ENCODE assay signal across 7 cellular contexts in the genomic region with DNA sequence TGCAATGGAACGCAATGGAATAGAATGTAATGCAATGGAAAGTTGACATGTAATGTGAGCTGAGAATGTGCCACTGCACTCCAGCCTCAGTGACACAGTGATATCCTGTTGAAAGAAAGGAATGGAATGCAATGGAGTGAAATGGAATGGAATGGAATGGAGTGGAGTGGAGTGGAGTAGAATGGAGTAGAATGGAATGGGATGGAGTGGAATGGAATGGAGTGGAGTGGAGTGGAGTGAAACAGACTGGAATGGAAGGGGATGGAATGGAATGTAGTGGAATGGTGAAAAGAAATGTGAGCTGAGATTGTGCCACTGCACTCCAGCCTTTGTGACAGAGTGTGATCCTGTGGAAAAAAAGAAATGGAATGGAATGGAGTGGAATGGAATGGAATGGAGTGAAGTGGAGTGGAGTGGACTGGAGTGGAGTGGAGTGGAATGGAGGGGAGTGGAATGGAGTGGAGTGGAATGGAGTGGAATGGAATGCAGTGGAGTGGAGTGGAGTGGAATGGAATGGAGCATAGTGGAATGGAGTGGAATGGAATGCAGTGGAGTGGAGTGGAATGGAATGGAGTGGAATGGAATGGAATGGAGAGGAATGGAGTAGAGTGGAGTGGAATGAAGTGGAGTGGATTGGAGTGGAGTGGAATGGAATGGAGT.
DNase-seq lines count a peak whose midpoint lies in the region; ATAC-seq and TF ChIP-seq lines count a peak whose summit lies in the region.
"Not testable (repeated sequence)": the region's sequence is repeated elsewhere in the genome, so short reads cannot be mapped to it uniquely, and the experiment has no call there.

No MANE protein-coding gene starts in this region.

- WGBS in gastroesophageal sphincter (ENCODE audit: low coverage in 1 of 2), 2 donors = 31 to 36% methylated on average over 1 of the region's 1 CpG
- WGBS in right lobe of liver (ENCODE audit: insufficient coverage, low coverage, low lambda C conversion rate, missing lambda C conversion rate) = 32% methylated on average over 1 of the region's 1 CpG

- not testable (repeated sequence) for H3K27ac ChIP-seq in gastroesophageal sphincter; right lobe of liver; subcutaneous abdominal adipose tissue (ENCODE audit: low read depth, low read length)

- not testable (repeated sequence) for TF ChIP-seq CTCF in gastroesophageal sphincter (IDR thresholded peaks at IDR 0.05); right lobe of liver (IDR thresholded peaks at IDR 0.05)

- ATAC-seq in HG02642 (IDR thresholded peaks at IDR 0.05; ENCODE audit: poor library complexity, unreplicated experiment) = peak; percentile 42
- peak; percentile 33 for ATAC-seq in central memory CD8-positive, alpha-beta T cell (replicated peaks; ENCODE audit: extremely low read depth, poor library complexity, severe bottlenecking)
- peak; percentile 48 for ATAC-seq in gastroesophageal sphincter
- ATAC-seq in left ventricle myocardium superior = peak; percentile 48
- ATAC-seq in right lobe of liver = peak in 3 of 4 donors; percentile 30 to 64 (median 48)
- peak; percentile 56 to 57 for ATAC-seq in natural killer cell treated with Interleukin-12 subunit alpha and Interleukin-12 subunit beta and Interleukin-15 and Interleukin-18, amount 100 ng/mL, for 72 hours

- not testable (repeated sequence) for H3K4me3 Mint-ChIP-seq in central memory CD8-positive, alpha-beta T cell; natural killer cell treated with Interleukin-12 subunit alpha and Interleukin-12 subunit beta and Interleukin-15 and Interleukin-18, amount 100 ng/mL, for 72 hours

- not testable (repeated sequence) for H3K36me3 Mint-ChIP-seq in central memory CD8-positive, alpha-beta T cell (ENCODE audit: insufficient read depth)
- peaks cover 47% of the 10 kb centered on the region for H3K36me3 Mint-ChIP-seq in natural killer cell treated with Interleukin-12 subunit alpha and Interleukin-12 subunit beta and Interleukin-15 and Interleukin-18, amount 100 ng/mL, for 72 hours

- peaks cover 43% of the 10 kb centered on the region for H3K9me3 Mint-ChIP-seq in central memory CD8-positive, alpha-beta T cell
- peaks cover 46% of the 10 kb centered on the region for H3K9me3 Mint-ChIP-seq in natural killer cell treated with Interleukin-12 subunit alpha and Interleukin-12 subunit beta and Interleukin-15 and Interleukin-18, amount 100 ng/mL, for 72 hours

- not testable (repeated sequence) for TF ChIP-seq POLR2A in gastroesophageal sphincter (IDR thresholded peaks at IDR 0.05); right lobe of liver (IDR thresholded peaks at IDR 0.05)

- H3K4me1 Mint-ChIP-seq in central memory CD8-positive, alpha-beta T cell; natural killer cell treated with Interleukin-12 subunit alpha and Interleukin-12 subunit beta and Interleukin-15 and Interleukin-18, amount 100 ng/mL, for 72 hours (ENCODE audit: low read depth in 2 of 2): not testable (repeated sequence)

- H3K27me3 Mint-ChIP-seq in central memory CD8-positive, alpha-beta T cell; natural killer cell treated with Interleukin-12 subunit alpha and Interleukin-12 subunit beta and Interleukin-15 and Interleukin-18, amount 100 ng/mL, for 72 hours: not testable (repeated sequence)

- H3K4me3 ChIP-seq in gastroesophageal sphincter, right lobe of liver: not testable (repeated sequence)
- H3K4me3 ChIP-seq in subcutaneous abdominal adipose tissue (ENCODE audit: low read depth in 1 of 5, low read length in 5 of 5) = peak overlapping the region in 3 of 5 donors; percentile 2 to 41 (median 3)

- H3K9ac ChIP-seq in subcutaneous abdominal adipose tissue (ENCODE audit: low read length in 5 of 5) = not testable (repeated sequence)

- not testable (repeated sequence) for H3K27ac Mint-ChIP-seq in central memory CD8-positive, alpha-beta T cell (ENCODE audit: low read depth); natural killer cell treated with Interleukin-12 subunit alpha and Interleukin-12 subunit beta and Interleukin-15 and Interleukin-18, amount 100 ng/mL, for 72 hours

- not testable (repeated sequence) for H3K36me3 ChIP-seq in gastroesophageal sphincter; right lobe of liver; subcutaneous abdominal adipose tissue (ENCODE audit: control insufficient read depth in 5 of 5, insufficient read depth in 5 of 5, low read length in 5 of 5)

- H3K27me3 ChIP-seq in gastroesophageal sphincter; right lobe of liver; subcutaneous abdominal adipose tissue (ENCODE audit: control insufficient read depth in 5 of 5, insufficient read depth in 4 of 5, low read length in 5 of 5): not testable (repeated sequence)

- not testable (repeated sequence) for H3K4me1 ChIP-seq in gastroesophageal sphincter; right lobe of liver; subcutaneous abdominal adipose tissue (ENCODE audit: control insufficient read depth in 5 of 5, insufficient read depth in 5 of 5, low read length in 5 of 5)

- intact Hi-C loops in left ventricle myocardium superior (cut with micrococcal nuclease); right lobe of liver (cut with DNase I): not testable (repeated sequence)

- DNase-seq in central memory CD8-positive, alpha-beta T cell (ENCODE audit: low spot score in 2 of 2); left ventricle myocardium superior; right lobe of liver; natural killer cell treated with Interleukin-12 subunit alpha and Interleukin-12 subunit beta and Interleukin-15 and Interleukin-18, amount 100 ng/mL, for 72 hours (ENCODE audit: low spot score): not testable (repeated sequence)

- not testable (repeated sequence) for TF ChIP-seq EP300 in gastroesophageal sphincter (IDR thresholded peaks at IDR 0.05)

- peaks cover 0 to 49% (median 0%) of the 10 kb centered on the region in 3 donors for H3K9me3 ChIP-seq in gastroesophageal sphincter
- H3K9me3 ChIP-seq in right lobe of liver = not testable (repeated sequence)
- H3K9me3 ChIP-seq in subcutaneous abdominal adipose tissue (ENCODE audit: control insufficient read depth in 5 of 5, low read length in 5 of 5) = peaks cover 0 to 48% (median 40%) of the 10 kb centered on the region in 5 donors
